ENCODE assay signal across 17 cellular contexts in the genomic region with DNA sequence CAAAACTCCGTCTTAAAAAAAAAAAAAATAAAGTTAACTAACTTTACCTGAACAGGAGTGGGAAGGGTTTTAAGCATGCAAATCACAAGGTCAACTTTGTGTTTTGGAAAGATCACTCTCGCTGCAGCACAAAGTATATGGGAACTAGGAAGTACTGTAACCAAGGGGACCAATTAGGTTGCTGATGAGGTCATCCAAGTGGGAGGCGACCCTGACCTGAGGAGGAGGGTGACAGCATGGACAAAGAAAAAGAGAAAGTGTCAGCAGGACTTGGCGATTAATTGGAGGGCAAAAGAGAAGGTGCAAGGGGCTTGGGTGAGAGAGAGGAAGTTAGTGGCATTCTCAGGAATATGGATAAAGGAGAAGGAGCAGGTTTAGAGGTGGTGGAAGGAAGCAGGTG. TPM values are rescaled to one million over a fixed set of nuclear protein-coding genes. Genes with fewer than 3 reads are reported as not detected.
A peak's percentile ranks its signal among the peaks of the same experiment; 100 is the strongest.
DNase-seq lines count a peak whose midpoint lies in the region; ATAC-seq and TF ChIP-seq lines count a peak whose summit lies in the region.
"Had no signal": no experiment of that assay in that cellular context is flagged by ENCODE, and none has a peak within 500 bp of the region (broad histone marks: within the 10 kb centered on the region; RNA-seq: fewer than 3 reads in every experiment).

No MANE protein-coding gene starts in this region.

- H3K27me3 Mint-ChIP-seq in natural killer cell (ENCODE audit: low read depth in 2 of 2) = no peaks in the 10 kb centered on the region
- no peaks in the 10 kb centered on the region for H3K27me3 Mint-ChIP-seq in natural killer cell treated with Interleukin-12 subunit alpha and Interleukin-12 subunit beta and Interleukin-15 and Interleukin-18, amount 100 ng/mL, for 72 hours
- H3K27me3 Mint-ChIP-seq in stimulated activated naive B cell treated with anti-CD40 and anti-IgM and Interleukin-4, amounts not matched to agents 10 μg/mL and 1 μg/mL and 100 μg/mL, for 72 hours = no peaks in the 10 kb centered on the region

- TF ChIP-seq CTCF in natural killer cell (IDR thresholded peaks at IDR 0.05) = no peak

- H3K4me3 Mint-ChIP-seq in natural killer cell = no peak overlapping the region
- H3K4me3 Mint-ChIP-seq in natural killer cell treated with Interleukin-12 subunit alpha and Interleukin-12 subunit beta and Interleukin-15 and Interleukin-18, amount 100 ng/mL, for 72 hours = no peak overlapping the region
- H3K4me3 Mint-ChIP-seq in stimulated activated naive B cell treated with anti-CD40 and anti-IgM and Interleukin-4, amounts not matched to agents 10 μg/mL and 1 μg/mL and 100 μg/mL, for 72 hours = no peak overlapping the region

- H3K27ac Mint-ChIP-seq in natural killer cell = peak overlapping the region; percentile 17 to 64
- peak overlapping the region in 1 of 2 donors; percentile 20 for H3K27ac Mint-ChIP-seq in natural killer cell treated with Interleukin-12 subunit alpha and Interleukin-12 subunit beta and Interleukin-15 and Interleukin-18, amount 100 ng/mL, for 72 hours
- no peak overlapping the region for H3K27ac Mint-ChIP-seq in stimulated activated naive B cell treated with anti-CD40 and anti-IgM and Interleukin-4, amounts not matched to agents 10 μg/mL and 1 μg/mL and 100 μg/mL, for 72 hours

- no peaks in the 10 kb centered on the region for H3K9me3 Mint-ChIP-seq in natural killer cell
- H3K9me3 Mint-ChIP-seq in natural killer cell treated with Interleukin-12 subunit alpha and Interleukin-12 subunit beta and Interleukin-15 and Interleukin-18, amount 100 ng/mL, for 72 hours = no peaks in the 10 kb centered on the region
- peaks cover 0 to 4% of the 10 kb centered on the region in 2 donors for H3K9me3 Mint-ChIP-seq in stimulated activated naive B cell treated with anti-CD40 and anti-IgM and Interleukin-4, amounts not matched to agents 10 μg/mL and 1 μg/mL and 100 μg/mL, for 72 hours

- DNase-seq in natural killer cell (no peak), OCI-M1 (lab: John Stamatoyannopoulos, UW) (peak; percentile 23), iPS-NIHi7 (ENCODE audit: extremely low spot score) (peak; percentile 31), pons (ENCODE audit: low spot score) (no peak), GM03348 (ENCODE audit: low spot score) (no peak)
- no peak for DNase-seq in natural killer cell treated with Interleukin-12 subunit alpha and Interleukin-12 subunit beta and Interleukin-15 and Interleukin-18, amount 100 ng/mL, for 72 hours (ENCODE audit: low spot score)
- no peak for DNase-seq in stimulated activated naive B cell treated with anti-CD40 and anti-IgM and Interleukin-4, amounts not matched to agents 10 μg/mL and 1 μg/mL and 100 μg/mL, for 72 hours
- DNase-seq: DMS79, IMR-90, Karpas-422, NCI-H1105 treated with DMSO at 0.1 percent for 48 hours, NCI-H1694 treated with DMSO at 0.1 percent for 48 hours, NCI-H2107, NCI-H510A treated with DMSO at 0.1 percent for 48 hours, NCI-H774, SHP77 had no signal

- H3K36me3 Mint-ChIP-seq in natural killer cell = no peaks in the 10 kb centered on the region
- H3K36me3 Mint-ChIP-seq in natural killer cell treated with Interleukin-12 subunit alpha and Interleukin-12 subunit beta and Interleukin-15 and Interleukin-18, amount 100 ng/mL, for 72 hours = peaks cover 15% of the 10 kb centered on the region
- peaks cover 8 to 20% of the 10 kb centered on the region in 2 donors for H3K36me3 Mint-ChIP-seq in stimulated activated naive B cell treated with anti-CD40 and anti-IgM and Interleukin-4, amounts not matched to agents 10 μg/mL and 1 μg/mL and 100 μg/mL, for 72 hours

- ATAC-seq in natural killer cell = peak in 1 of 3 donors; percentile 38
- no peak for ATAC-seq in natural killer cell treated with Interleukin-12 subunit alpha and Interleukin-12 subunit beta and Interleukin-15 and Interleukin-18, amount 100 ng/mL, for 72 hours
- peak; percentile 45 to 61 for ATAC-seq in stimulated activated naive B cell treated with anti-CD40 and anti-IgM and Interleukin-4, amounts not matched to agents 10 μg/mL and 1 μg/mL and 100 μg/mL, for 72 hours (replicated peaks)
- no peak for ATAC-seq in HG03469 (IDR thresholded peaks at IDR 0.05; ENCODE audit: unreplicated experiment)

- intact Hi-C loops in natural killer cell (cut with micrococcal nuclease) = no loop called here

- H3K4me1 Mint-ChIP-seq in natural killer cell = peaks cover 71 to 83% of the 10 kb centered on the region in 2 donors
- H3K4me1 Mint-ChIP-seq in natural killer cell treated with Interleukin-12 subunit alpha and Interleukin-12 subunit beta and Interleukin-15 and Interleukin-18, amount 100 ng/mL, for 72 hours (ENCODE audit: low read depth in 2 of 2) = peaks cover 43 to 57% of the 10 kb centered on the region in 2 donors
- H3K4me1 Mint-ChIP-seq in stimulated activated naive B cell treated with anti-CD40 and anti-IgM and Interleukin-4, amounts not matched to agents 10 μg/mL and 1 μg/mL and 100 μg/mL, for 72 hours = peaks cover 25 to 41% of the 10 kb centered on the region in 2 donors

RNA-seq across cellular contexts. Expression of gene PLCXD2, which starts 10.2 kb away (rescaled TPM):
- total RNA-seq in natural killer cell = 10 to 100 TPM; 31.6 to 37.5 (median 32.5) TPM
- 10 to 100 TPM; 15.0 to 26.1 TPM for total RNA-seq in natural killer cell treated with Interleukin-12 subunit alpha and Interleukin-12 subunit beta and Interleukin-15 and Interleukin-18, amount 100 ng/mL, for 72 hours

Comparison
In these comparisons a context has a peak if more than half of its experiments do, and no peak if none do; other contexts are left out.
1. ATAC-seq: peak in stimulated activated naive B cell treated with anti-CD40 and anti-IgM and Interleukin-4, amounts not matched to agents 10 μg/mL and 1 μg/mL and 100 μg/mL, for 72 hours (2 of 2); none in natural killer cell treated with Interleukin-12 subunit alpha and Interleukin-12 subunit beta and Interleukin-15 and Interleukin-18, amount 100 ng/mL, for 72 hours (0 of 2) and HG03469 (single experiment).
2. DNase-seq: peak in OCI-M1 (single experiment) and iPS-NIHi7 (single experiment); none in natural killer cell (single experiment), natural killer cell treated with Interleukin-12 subunit alpha and Interleukin-12 subunit beta and Interleukin-15 and Interleukin-18, amount 100 ng/mL, for 72 hours (single experiment), stimulated activated naive B cell treated with anti-CD40 and anti-IgM and Interleukin-4, amounts not matched to agents 10 μg/mL and 1 μg/mL and 100 μg/mL, for 72 hours (single experiment), pons (single experiment) and GM03348 (single experiment).